ENCODE assay signal across 8 cellular contexts in genomic region chr10:80454526-80455460, GRCh38. TPM values are rescaled to one million over a fixed set of nuclear protein-coding genes. Genes with fewer than 3 reads are reported as not detected.
DNase-seq lines count a peak whose midpoint lies in the region; ATAC-seq and TF ChIP-seq lines count a peak whose summit lies in the region.

No MANE protein-coding gene starts in this region.

- no peak for TF ChIP-seq EP300 in upper lobe of left lung (IDR thresholded peaks at IDR 0.05)

- H3K4me1 Mint-ChIP-seq in memory B cell: peaks cover 34% of the 10 kb centered on the region

- H3K27me3 ChIP-seq in RWPE2 (ENCODE audit: insufficient read depth, poor library complexity, severe bottlenecking) (no peaks in the 10 kb centered on the region), dorsolateral prefrontal cortex (no peaks in the 10 kb centered on the region), upper lobe of left lung (no peaks in the 10 kb centered on the region)

- no peaks in the 10 kb centered on the region for H3K9me3 Mint-ChIP-seq in memory B cell

- ATAC-seq in GM18858 (IDR thresholded peaks at IDR 0.05; ENCODE audit: unreplicated experiment): peak; percentile 3
- ATAC-seq in HG03039 (IDR thresholded peaks at IDR 0.05; ENCODE audit: unreplicated experiment): peak; percentile 16
- ATAC-seq in RWPE2 (ENCODE audit: low read depth): peak; percentile 6
- peak; percentile 32 for ATAC-seq in memory B cell (ENCODE audit: low read depth)
- peak; percentile 39 to 65 for ATAC-seq in upper lobe of left lung (ENCODE audit: low FRiP score in 2 of 2)

- intact Hi-C loops in dorsolateral prefrontal cortex (cut with DNase I) (loop anchor here in 1 of 2 donors (5.0 kb wide), 1 partner anchor 208 kb away; no protein-coding TSS in a partner anchor), posterior vena cava (cut with DNase I) (loop anchor here (2.0 to 5.0 kb wide), 2 partner anchors 44 to 48 kb away; no protein-coding TSS in a partner anchor)

- DNase-seq in AG09309 (ENCODE audit: low read depth) (no peak), RWPE2 (ENCODE audit: low spot score) (no peak), dorsolateral prefrontal cortex (peak in 1 of 10 donors; percentile 67), memory B cell (ENCODE audit: low spot score in 2 of 2) (peak; percentile 23 to 40), upper lobe of left lung (peak; percentile 59 to 88), posterior vena cava (ENCODE audit: low spot score) (no peak)

- H3K36me3 Mint-ChIP-seq in memory B cell: no peaks in the 10 kb centered on the region

- no peaks in the 10 kb centered on the region for H3K27me3 Mint-ChIP-seq in memory B cell

- peak overlapping the region; percentile 88 for H3K4me3 Mint-ChIP-seq in memory B cell

- H3K36me3 ChIP-seq in RWPE2 (ENCODE audit: low read depth) (peaks cover 7% of the 10 kb centered on the region; the same call in 1 of the 2 replicates), upper lobe of left lung (peaks cover 0 to 5% (median 0%) of the 10 kb centered on the region in 4 donors)

- H3K4me3 ChIP-seq in AG09309 (ENCODE audit: control insufficient read depth, low read depth, low read length) (peak overlapping the region; percentile 85), RWPE2 (ENCODE audit: severe bottlenecking) (peak overlapping the region; percentile 69), dorsolateral prefrontal cortex (peak overlapping the region; percentile 59 to 98 (median 90)), upper lobe of left lung (peak overlapping the region; percentile 87 to 98 (median 94))

- H3K27ac ChIP-seq in RWPE2 (ENCODE audit: poor library complexity, severe bottlenecking): peak overlapping the region; percentile 100
- H3K27ac ChIP-seq in dorsolateral prefrontal cortex: peak overlapping the region; percentile 68 to 98 (median 94)
- peak overlapping the region; percentile 98 to 100 (median 99) for H3K27ac ChIP-seq in upper lobe of left lung

- H3K4me1 ChIP-seq in RWPE2 (ENCODE audit: insufficient read depth, poor library complexity, severe bottlenecking) (peaks cover 34% of the 10 kb centered on the region), upper lobe of left lung (peaks cover 51 to 61% (median 58%) of the 10 kb centered on the region in 4 donors)

- H3K27ac Mint-ChIP-seq in memory B cell: peak overlapping the region; percentile 30

- TF ChIP-seq CTCF in AG09309 (IDR thresholded peaks at IDR 0.05; ENCODE audit: control insufficient read depth, insufficient read depth, low read depth, low read length, missing control alignments): no peak
- no peak for TF ChIP-seq CTCF in RWPE2 (IDR thresholded peaks at IDR 0.05; ENCODE audit: poor library complexity, severe bottlenecking)
- no peak for TF ChIP-seq CTCF in dorsolateral prefrontal cortex (IDR thresholded peaks at IDR 0.05 in 54 of 56, conservative IDR thresholded peaks at IDR 0.05 in 2 of 56; ENCODE audit: low read depth in 1 of 56, partially characterized antibody in 56 of 56)
- TF ChIP-seq CTCF in upper lobe of left lung (IDR thresholded peaks at IDR 0.05): peak in 1 of 6 experiments; percentile 17

- WGBS in upper lobe of left lung, 2 donors: 0 to 1% methylated on average over 39 to 43 of the region's 80 CpGs

- H3K9me3 ChIP-seq in RWPE2 (ENCODE audit: severe bottlenecking): no peaks in the 10 kb centered on the region
- no peaks in the 10 kb centered on the region for H3K9me3 ChIP-seq in upper lobe of left lung

- peak in 2 of 4 donors; percentile 24 to 40 for TF ChIP-seq POLR2A in upper lobe of left lung (IDR thresholded peaks at IDR 0.05)

RNA-seq across cellular contexts. Expression of gene TSPAN14, which starts 0.7 kb away (rescaled TPM):
- 10 to 100 TPM; 40.9 to 83.1 (median 60.2) TPM for total RNA-seq in dorsolateral prefrontal cortex
- total RNA-seq in upper lobe of left lung: 100 to 1,000 TPM in 4 of 6 donors, 10 to 100 TPM in 2; 52.1 to 157 (median 111) TPM
- total RNA-seq in posterior vena cava: 10 to 100 TPM; 56.6 to 57.4 TPM

RNA-seq across cellular contexts. Expression of gene PRXL2A, which starts 46.4 kb away (rescaled TPM):
- total RNA-seq in dorsolateral prefrontal cortex: 100 to 1,000 TPM in 119 of 120 experiments, 10 to 100 TPM in 1; 98.4 to 283 (median 185) TPM
- 10 to 100 TPM; 19.9 to 46.0 (median 33.2) TPM for total RNA-seq in upper lobe of left lung
- total RNA-seq in posterior vena cava: 10 to 100 TPM; 22.1 to 23.2 TPM

Comparison
In these comparisons a context has a peak if more than half of its experiments do, and no peak if none do; other contexts are left out.
1. DNase-seq: peak in memory B cell (2 of 2) and upper lobe of left lung (2 of 2); none in AG09309 (single experiment), RWPE2 (single experiment) and posterior vena cava (single experiment).
2. Peak in every context shown above with its lines, with median percentiles within 50 percentile points of each other: H3K4me3 ChIP-seq, ATAC-seq and H3K27ac ChIP-seq.